18 cellular contexts compared by ENCODE assay signal in the genomic region with DNA sequence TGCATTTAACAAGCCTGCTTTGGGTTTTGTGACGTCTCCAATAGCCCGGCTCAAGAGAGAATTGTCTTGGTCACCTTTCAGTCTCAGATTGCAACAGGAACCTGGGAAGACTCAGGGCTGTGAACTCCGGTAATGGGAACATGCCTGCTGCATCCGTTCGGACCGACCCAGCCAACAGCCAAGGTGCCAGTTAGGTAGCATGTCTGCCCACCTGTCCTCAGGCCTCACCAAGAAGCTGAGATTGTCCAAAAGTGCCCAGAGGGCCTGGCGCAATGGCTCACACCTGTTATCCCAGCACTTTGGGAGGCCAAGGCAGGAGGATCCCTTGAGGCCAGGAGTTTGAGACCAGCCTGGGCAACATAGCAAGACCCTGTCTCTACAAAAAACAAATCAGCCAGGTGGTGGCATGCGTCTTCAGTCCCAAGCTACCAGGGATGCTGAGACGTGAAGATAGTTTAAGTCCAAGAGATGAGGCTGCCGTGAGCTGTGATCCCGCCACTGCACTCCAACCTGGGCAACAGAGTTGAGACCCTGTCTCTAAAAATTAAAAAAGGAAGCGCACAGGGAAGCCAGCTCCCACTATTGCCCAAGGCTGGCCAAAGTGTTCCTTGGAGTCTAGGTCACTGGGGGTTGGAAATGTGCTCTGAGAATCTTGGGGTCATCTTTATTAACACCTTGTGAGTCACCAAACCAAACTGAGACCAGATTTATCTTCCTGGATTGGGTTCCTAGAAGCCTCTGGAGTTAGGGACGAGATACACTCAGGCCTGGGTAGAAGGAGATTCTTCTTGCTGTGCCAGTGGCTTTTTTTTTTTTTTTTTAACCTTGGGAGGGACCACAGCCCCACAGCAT. TPM values are rescaled to one million over a fixed set of nuclear protein-coding genes. Genes with fewer than 3 reads are reported as not detected.
DNase-seq lines count a peak whose midpoint lies in the region; ATAC-seq, FAIRE-seq and TF ChIP-seq lines count a peak whose summit lies in the region.
"Had no signal": no experiment of that assay in that cellular context is flagged by ENCODE, and none has a peak within 500 bp of the region (broad histone marks: within the 10 kb centered on the region; RNA-seq: fewer than 3 reads in every experiment).

No MANE protein-coding gene starts in this region.

- TF ChIP-seq POLR2A in heart left ventricle (IDR thresholded peaks at IDR 0.05) (no peak), GM12878 (IDR thresholded peaks at IDR 0.05; ENCODE audit: low read depth, low read length) (no peak), uterus (IDR thresholded peaks at IDR 0.05) (no peak)

- H3K4me3 ChIP-seq in heart left ventricle (no peak overlapping the region), GM12878 (no peak overlapping the region), mesenchymal stem cell (ENCODE audit: insufficient read depth in 1 of 2, low read depth in 1 of 2, low read length in 2 of 2) (no peak overlapping the region), uterus (no peak overlapping the region)
- H3K4me3 ChIP-seq: testis had no signal

- H3K36me3 ChIP-seq in heart left ventricle (peaks cover 0 to 51% (median 45%) of the 10 kb centered on the region in 9 donors), GM12878 (ENCODE audit: control insufficient read depth in 2 of 2, insufficient read depth in 2 of 2, low read length in 1 of 2) (peaks cover 0 to 12% of the 10 kb centered on the region in 2 experiments; a peak in 2 of 4 replicates), mesenchymal stem cell (ENCODE audit: control insufficient read depth in 1 of 2, insufficient read depth in 2 of 2, low read depth in 1 of 2, low read length in 2 of 2) (peaks cover 28 to 47% of the 10 kb centered on the region in 2 experiments), uterus (no peaks in the 10 kb centered on the region)

- H3K4me1 ChIP-seq in heart left ventricle (peaks cover 0 to 61% (median 31%) of the 10 kb centered on the region in 12 donors), GM12878 (ENCODE audit: control insufficient read depth, insufficient read depth, low read length) (no peaks in the 10 kb centered on the region), mesenchymal stem cell (ENCODE audit: control insufficient read depth, insufficient read depth, low read depth, low read length) (peaks cover 32% of the 10 kb centered on the region), uterus (no peaks in the 10 kb centered on the region)
- H3K4me1 ChIP-seq: testis had no signal

- H4K8ac ChIP-seq in mesenchymal stem cell (ENCODE audit: low read length): no peak overlapping the region

- no peak overlapping the region for H2BK15ac ChIP-seq in mesenchymal stem cell (ENCODE audit: low read depth, poor library complexity, severe bottlenecking)

- H4K91ac ChIP-seq in mesenchymal stem cell (ENCODE audit: low read length): no peak overlapping the region

- H3K9me3 ChIP-seq in heart left ventricle (no peaks in the 10 kb centered on the region), GM12878 (replicated peaks; ENCODE audit: control insufficient read depth, insufficient read depth, low read length) (no peaks in the 10 kb centered on the region), mesenchymal stem cell (ENCODE audit: control insufficient read depth, low read length) (no peaks in the 10 kb centered on the region), uterus (no peaks in the 10 kb centered on the region)
- H3K9me3 ChIP-seq: testis had no signal

- H3K27me3 ChIP-seq in heart left ventricle (no peaks in the 10 kb centered on the region), GM12878 (replicated peaks in 1 of 2; ENCODE audit: control insufficient read depth in 2 of 2, insufficient read depth in 2 of 2, low read length in 1 of 2) (no peaks in the 10 kb centered on the region), mesenchymal stem cell (ENCODE audit: control insufficient read depth in 1 of 2, insufficient read depth in 1 of 2, low read length in 2 of 2) (no peaks in the 10 kb centered on the region), uterus (no peaks in the 10 kb centered on the region)
- H3K27me3 ChIP-seq: testis had no signal

- WGBS in heart left ventricle, 4 donors: 87 to 91% (median 88%) methylated on average over 9 to 13 of the region's 13 CpGs
- 79% methylated on average over 13 of the region's 13 CpGs for WGBS in GM12878 (ENCODE audit: insufficient coverage, insufficient replicate concordance, low lambda C conversion rate, missing lambda C conversion rate)
- 98% methylated on average over 13 of the region's 13 CpGs for WGBS in mesenchymal stem cell

- in situ Hi-C loops in GM12878 (cut with MboI): no loop called here

- no peak for FAIRE-seq in GM12878 (lab: Jason Lieb, UNC)
- FAIRE-seq: A204.1, islet of Langerhans had no signal

- DNase-seq in heart left ventricle: peak in 1 of 5 donors; percentile 29
- no peak for DNase-seq in left cardiac atrium
- no peak for DNase-seq in GM12878 (ENCODE audit: low read depth, low spot score)
- no peak for DNase-seq in mesenchymal stem cell
- no peak for DNase-seq in uterus
- DNase-seq in COLO829 (ENCODE audit: low spot score): no peak
- DNase-seq in activated gamma-delta T cell treated with Interleukin-2 at 50 U/mL for 16 hours: no peak
- DNase-seq: activated B cell treated with CpG ODN at 0.5 μM for 24 hours; CD4-positive, CD25-positive, alpha-beta regulatory T cell; cerebellar nuclear complex; DMS79; RPMI8226; stimulated activated CD4-positive, alpha-beta T cell treated with anti-CD3 and anti-CD28 coated beads, Interleukin-4, amount 100 ng/mL, for 24 hours; stimulated activated CD8-positive, alpha-beta memory T cell treated with anti-CD3 and anti-CD28 coated beads, Interleukin-4, amount 100 ng/mL, for 48 hours; testis had no signal

- H2BK120ac ChIP-seq in mesenchymal stem cell (ENCODE audit: low read depth, low read length): no peak overlapping the region

- no peak for TF ChIP-seq EP300 in GM12878 (IDR thresholded peaks at IDR 0.05; ENCODE audit: borderline replicate concordance in 1 of 2, control insufficient read depth in 1 of 2, low read depth in 2 of 2, low read length in 2 of 2)

- H2BK12ac ChIP-seq in mesenchymal stem cell (ENCODE audit: low read length in 2 of 2): no peak overlapping the region

- ATAC-seq in heart left ventricle: no peak
- ATAC-seq in left cardiac atrium: no peak
- peak; percentile 27; the same call in 1 of the 3 replicates for ATAC-seq in GM12878
- ATAC-seq in GM18520 (IDR thresholded peaks at IDR 0.05; ENCODE audit: unreplicated experiment): no peak

- no peak overlapping the region for H2AFZ ChIP-seq in GM12878 (ENCODE audit: control insufficient read depth, low read depth, low read length)
- H2AFZ ChIP-seq in mesenchymal stem cell (ENCODE audit: low read depth, low read length): no peak overlapping the region

- BruUV-seq in GM12878 (replicated peaks; lab: Mats Ljungman, UMichigan): no TSS peak

- H2AK5ac ChIP-seq in mesenchymal stem cell (ENCODE audit: low read length, severe bottlenecking): no peak overlapping the region

- no peak overlapping the region for H3K14ac ChIP-seq in mesenchymal stem cell (ENCODE audit: low read length in 2 of 2)

- no peak overlapping the region for H3K4ac ChIP-seq in mesenchymal stem cell (ENCODE audit: low read depth in 1 of 2, low read length in 2 of 2)

- CTCF ChIA-PET in GM12878 (lab: Yijun Ruan, JAX): interaction anchor here (0.7 to 1.3 kb wide), 3 partner anchors 9 to 161 kb away, joined by 3 to 6 read pairs (median 3); no protein-coding TSS in a partner anchor

- H3K79me1 ChIP-seq in mesenchymal stem cell (replicated peaks; ENCODE audit: low read length, poor library complexity, severe bottlenecking): peaks cover 11% of the 10 kb centered on the region

- SMC1A ChIA-PET in GM12878 (lab: Charles Lee; ENCODE audit: uncharacterized antibody, unreplicated experiment): interaction anchor here (0.9 kb wide), 1 partner anchor 9 kb away, joined by 3 read pairs; no protein-coding TSS in a partner anchor

- H3K23ac ChIP-seq in mesenchymal stem cell (ENCODE audit: low read length in 2 of 2): no peak overlapping the region

- no peak for TF ChIP-seq RAD21 in GM12878 (IDR thresholded peaks at IDR 0.05; ENCODE audit: insufficient read depth, low read depth, low read length)

- no peak overlapping the region for H2BK5ac ChIP-seq in mesenchymal stem cell (ENCODE audit: low read depth, low read length, poor library complexity, severe bottlenecking)

- H4K20me1 ChIP-seq in GM12878 (ENCODE audit: control insufficient read depth, insufficient read depth): no peaks in the 10 kb centered on the region

- RAD21 ChIA-PET in GM12878 (lab: Charles Lee; ENCODE audit: unreplicated experiment): interaction anchor here (0.6 kb wide), 1 partner anchor 202 kb away, joined by 6 read pairs; no protein-coding TSS in a partner anchor

- H3K9ac ChIP-seq in GM12878 (ENCODE audit: control insufficient read depth, insufficient read depth, low read length) (no peak overlapping the region), mesenchymal stem cell (ENCODE audit: low read length) (no peak overlapping the region)

- H3K4me2 ChIP-seq in GM12878 (ENCODE audit: control insufficient read depth, insufficient read depth): no peak overlapping the region
- no peak overlapping the region for H3K4me2 ChIP-seq in mesenchymal stem cell (ENCODE audit: low read length, poor library complexity, severe bottlenecking)

- intact Hi-C loops in heart left ventricle (cut with DNase I) (no loop called here), left cardiac atrium (cut with DNase I) (no loop called here), GM12878 (cut with micrococcal nuclease; ENCODE audit: unreplicated experiment) (no loop called here), uterus (cut with DNase I; ENCODE audit: low total_unique reads) (no loop called here)

- no peaks in the 10 kb centered on the region for H3K79me2 ChIP-seq in GM12878 (ENCODE audit: control insufficient read depth, insufficient read depth, low read length)

- no peak for TF ChIP-seq CTCF in heart left ventricle (IDR thresholded peaks at IDR 0.05)
- no peak for TF ChIP-seq CTCF in GM12878 (IDR thresholded peaks at IDR 0.05 in 2 of 3, conservative IDR thresholded peaks at IDR 0.05 in 1 of 3; ENCODE audit: control insufficient read depth in 2 of 3, extremely low read depth in 1 of 3, insufficient read depth in 1 of 3, low read depth in 3 of 3, low read length in 3 of 3)
- TF ChIP-seq CTCF in uterus (IDR thresholded peaks at IDR 0.05): no peak

- peak overlapping the region in 10 of 12 donors; percentile 23 to 84 (median 69) for H3K27ac ChIP-seq in heart left ventricle
- no peak overlapping the region for H3K27ac ChIP-seq in GM12878 (ENCODE audit: control insufficient read depth, insufficient read depth)
- H3K27ac ChIP-seq in mesenchymal stem cell (ENCODE audit: low read length, poor library complexity, severe bottlenecking): peak overlapping the region; percentile 52
- H3K27ac ChIP-seq in uterus: peak overlapping the region; percentile 71 to 87
- H3K27ac ChIP-seq: testis had no signal

- no peak overlapping the region for H3K18ac ChIP-seq in mesenchymal stem cell (ENCODE audit: low read depth in 1 of 2, low read length in 2 of 2)

- POLR2A ChIA-PET in GM12878 (lab: Charles Lee): no interaction called here

RNA-seq across cellular contexts. Expression of a gene that starts 26.9 kb away (rescaled TPM):
- total RNA-seq in heart left ventricle: 100 to 1,000 TPM in 8 of 9 donors, 10 to 100 TPM in 1; 85.1 to 219 (median 141) TPM
- polyA plus RNA-seq in heart left ventricle: 100 to 1,000 TPM in 1 of 2 donors, 10 to 100 TPM in 1; 78.8 to 271 TPM
- 100 to 1,000 TPM; 113 to 114 TPM for total RNA-seq in left cardiac atrium
- total RNA-seq in GM12878 (2013; cell fraction: nucleolus; rRNA removed): 4.6 and 4.7 TPM in 2 replicates
- 3.3 and 4.1 TPM in 2 replicates for total RNA-seq in GM12878 (2014; rRNA removed)
- 2.3 and 2.5 TPM in 2 replicates for total RNA-seq in GM12878 (2014; rRNA removed; fragmentation: Illumina TruSeq; extraction: Trizol)
- 11.1 and 11.4 TPM in 2 replicates for total RNA-seq in GM12878 (2021)
- polyA plus RNA-seq in GM12878 (2011; ENCODE audit: low read depth): 1.6 TPM
- polyA plus RNA-seq in GM12878 (2011; rRNA removed): 0.56 and 0.71 TPM in 2 replicates
- 1.6 and 2.3 TPM in 2 replicates for polyA plus RNA-seq in GM12878 (2011; cell fraction: cytosol; rRNA removed)
- 2.7 and 4.6 TPM in 2 replicates for polyA plus RNA-seq in GM12878 (2011; cell fraction: nucleus; rRNA removed)
- polyA plus RNA-seq in GM12878 (2012): 2.3 and 2.7 TPM in 2 replicates
- 4.7 and 7.1 TPM in 2 replicates for polyA plus RNA-seq in GM12878 (2014; fragmentation: Illumina TruSeq; extraction: Trizol)
- polyA plus RNA-seq in GM12878 (2014; fragmentation: Nextera tagmentation; extraction: Ambion mirVana): 1 to 10 TPM; 1.8 to 2.7 TPM
- 4.6 and 5.4 TPM in 2 replicates for polyA plus RNA-seq in GM12878 (2014; rRNA removed)
- 10 to 100 TPM; 13.9 to 14.1 TPM for polyA plus RNA-seq in GM12878 (2016; fragmentation: Nextera tagmentation; extraction: Ambion mirVana)
- 0.59 and 0.98 TPM in 2 replicates for polyA minus RNA-seq in GM12878 (2011; rRNA and poly(A)+ RNA removed)
- polyA minus RNA-seq in GM12878 (2011; cell fraction: cytosol; rRNA and poly(A)+ RNA removed): 2.5 and 2.7 TPM in 2 replicates
- 1.7 and 2.4 TPM in 2 replicates for polyA minus RNA-seq in GM12878 (2011; cell fraction: nucleus; rRNA and poly(A)+ RNA removed)
- polyA plus RNA-seq in mesenchymal stem cell (2013, experiment 1 of 2): 66.0 TPM
- 65.0 TPM for polyA plus RNA-seq in mesenchymal stem cell (2013, experiment 2 of 2)
- total RNA-seq in uterus: 10 to 100 TPM in 3 of 4 donors, 1 to 10 TPM in 1; 6.6 to 44.1 (median 22.4) TPM

RNA-seq across cellular contexts. Expression of a gene that starts 47.7 kb away (rescaled TPM):
- total RNA-seq in heart left ventricle: 1 to 10 TPM; 3.9 to 9.9 (median 6.6) TPM
- polyA plus RNA-seq in heart left ventricle: 1 to 10 TPM; 3.0 to 5.4 TPM
- total RNA-seq in left cardiac atrium: 1 to 10 TPM; 6.2 to 8.3 TPM
- total RNA-seq in GM12878 (2013; cell fraction: nucleolus; rRNA removed): 249 and 251 TPM in 2 replicates
- total RNA-seq in GM12878 (2014; rRNA removed): 28.0 and 34.6 TPM in 2 replicates
- total RNA-seq in GM12878 (2014; rRNA removed; fragmentation: Illumina TruSeq; extraction: Trizol): 35.1 and 39.7 TPM in 2 replicates
- total RNA-seq in GM12878 (2021): 36.3 and 39.9 TPM in 2 replicates
- 8.8 TPM for polyA plus RNA-seq in GM12878 (2011; ENCODE audit: low read depth)
- polyA plus RNA-seq in GM12878 (2011; rRNA removed): 49.3 and 64.4 TPM in 2 replicates
- polyA plus RNA-seq in GM12878 (2011; cell fraction: cytosol; rRNA removed): 18.1 and 23.9 TPM in 2 replicates
- polyA plus RNA-seq in GM12878 (2011; cell fraction: nucleus; rRNA removed): 50.6 and 53.1 TPM in 2 replicates
- 10.9 and 11.1 TPM in 2 replicates for polyA plus RNA-seq in GM12878 (2012)
- 39.8 and 50.4 TPM in 2 replicates for polyA plus RNA-seq in GM12878 (2014; fragmentation: Illumina TruSeq; extraction: Trizol)
- polyA plus RNA-seq in GM12878 (2014; fragmentation: Nextera tagmentation; extraction: Ambion mirVana): 10 to 100 TPM in 1 of 2 experiments, 1 to 10 TPM in 1; 6.0 to 13.4 TPM
- 29.6 and 33.5 TPM in 2 replicates for polyA plus RNA-seq in GM12878 (2014; rRNA removed)
- 10 to 100 TPM; 32.7 to 41.0 TPM for polyA plus RNA-seq in GM12878 (2016; fragmentation: Nextera tagmentation; extraction: Ambion mirVana)
- polyA minus RNA-seq in GM12878 (2011; rRNA and poly(A)+ RNA removed): 33.3 and 49.1 TPM in 2 replicates
- polyA minus RNA-seq in GM12878 (2011; cell fraction: cytosol; rRNA and poly(A)+ RNA removed): 15.9 and 17.7 TPM in 2 replicates
- 51.6 and 81.8 TPM in 2 replicates for polyA minus RNA-seq in GM12878 (2011; cell fraction: nucleus; rRNA and poly(A)+ RNA removed)
- polyA plus RNA-seq in mesenchymal stem cell (2013, experiment 1 of 2): 24.1 TPM
- 25.7 TPM for polyA plus RNA-seq in mesenchymal stem cell (2013, experiment 2 of 2)
- 10 to 100 TPM; 14.3 to 67.3 (median 27.8) TPM for total RNA-seq in uterus
